In genomic region chr16:177981-178676, GRCh38 we compare ENCODE assay signal across 25 cellular contexts. TPM values are rescaled to one million over a fixed set of nuclear protein-coding genes. Genes with fewer than 3 reads are reported as not detected.
DNase-seq lines count a peak whose midpoint lies in the region; ATAC-seq and TF ChIP-seq lines count a peak whose summit lies in the region.
"Had no signal": no experiment of that assay in that cellular context is flagged by ENCODE, and none has a peak within 500 bp of the region (broad histone marks: within the 10 kb centered on the region; RNA-seq: fewer than 3 reads in every experiment).

No MANE protein-coding gene starts in this region.

- no peak overlapping the region for H3K9ac ChIP-seq in iPS-15b (ENCODE audit: low read depth, low read length)
- H3K9ac ChIP-seq: parathyroid adenoma had no signal

- no peaks in the 10 kb centered on the region for H3K9me3 Mint-ChIP-seq in activated naive CD4-positive, alpha-beta T cell treated with anti-CD3 and anti-CD28 coated beads, Interleukin-2, amount 10 ng/mL, durations not matched to agents 7 days and 5 days
- no peaks in the 10 kb centered on the region for H3K9me3 Mint-ChIP-seq in activated naive CD4-positive, alpha-beta T cell treated with anti-CD3 and anti-CD28 coated beads for 36 hours
- H3K9me3 Mint-ChIP-seq in endothelial cell (ENCODE audit: unreplicated experiment): no peaks in the 10 kb centered on the region

- H3K4me3 ChIP-seq in RWPE2 (ENCODE audit: severe bottlenecking) (no peak overlapping the region), iPS-15b (ENCODE audit: low read depth, low read length) (peak overlapping the region; percentile 22)
- H3K4me3 ChIP-seq: dorsolateral prefrontal cortex, right lobe of liver, suprapubic skin, uterus had no signal

- no peaks in the 10 kb centered on the region for H3K9me3 ChIP-seq in RWPE2 (ENCODE audit: severe bottlenecking)
- no peaks in the 10 kb centered on the region for H3K9me3 ChIP-seq in iPS-15b (ENCODE audit: control insufficient read depth, insufficient read depth, low read length)
- H3K9me3 ChIP-seq: right lobe of liver, suprapubic skin, uterus had no signal

- TF ChIP-seq CTCF in RWPE2 (IDR thresholded peaks at IDR 0.05; ENCODE audit: poor library complexity, severe bottlenecking) (no peak), GM20000 (IDR thresholded peaks at IDR 0.05; ENCODE audit: extremely low read depth, missing control alignments) (no peak), endothelial cell (IDR thresholded peaks at IDR 0.05; ENCODE audit: unreplicated experiment) (no peak)

- intact Hi-C loops in activated naive CD4-positive, alpha-beta T cell treated with anti-CD3 and anti-CD28 coated beads for 36 hours (cut with micrococcal nuclease): no loop called here

- ATAC-seq in RWPE2 (ENCODE audit: low read depth) (0 out of 3 replicates have a peak, but pooled peaks have one; percentile 3), HG03108 (IDR thresholded peaks at IDR 0.05; ENCODE audit: unreplicated experiment) (no peak)
- ATAC-seq: foreskin keratinocyte, right lobe of liver had no signal

- no peaks in the 10 kb centered on the region for H3K36me3 Mint-ChIP-seq in activated naive CD4-positive, alpha-beta T cell treated with anti-CD3 and anti-CD28 coated beads, Interleukin-2, amount 10 ng/mL, durations not matched to agents 7 days and 5 days
- H3K36me3 Mint-ChIP-seq in activated naive CD4-positive, alpha-beta T cell treated with anti-CD3 and anti-CD28 coated beads for 36 hours (ENCODE audit: low read depth): no peaks in the 10 kb centered on the region
- peaks cover 4% of the 10 kb centered on the region for H3K36me3 Mint-ChIP-seq in endothelial cell (ENCODE audit: low read depth, unreplicated experiment)

- H3K27me3 ChIP-seq in RWPE2 (ENCODE audit: insufficient read depth, poor library complexity, severe bottlenecking) (peaks cover 51% of the 10 kb centered on the region), iPS-15b (ENCODE audit: control insufficient read depth, insufficient read depth, low read length) (peaks cover 62% of the 10 kb centered on the region)

- no peak overlapping the region for H3K27ac ChIP-seq in RWPE2 (ENCODE audit: poor library complexity, severe bottlenecking)
- H3K27ac ChIP-seq: dorsolateral prefrontal cortex, epithelial cell of prostate, foreskin keratinocyte, parathyroid adenoma, right lobe of liver, suprapubic skin, uterus had no signal

- CTCF ChIA-PET in activated naive CD4-positive, alpha-beta T cell treated with anti-CD3 and anti-CD28 coated beads, Interleukin-2, amount 10 ng/mL, durations not matched to agents 7 days and 5 days (lab: Charles Lee): no interaction called here
- CTCF ChIA-PET in activated naive CD4-positive, alpha-beta T cell treated with anti-CD3 and anti-CD28 coated beads for 36 hours (lab: Charles Lee): interaction anchor here (0.6 kb wide), 1 partner anchor 68 kb away, joined by 3 read pairs; no protein-coding TSS in a partner anchor

- no peak overlapping the region for H3K27ac Mint-ChIP-seq in activated naive CD4-positive, alpha-beta T cell treated with anti-CD3 and anti-CD28 coated beads, Interleukin-2, amount 10 ng/mL, durations not matched to agents 7 days and 5 days
- H3K27ac Mint-ChIP-seq in activated naive CD4-positive, alpha-beta T cell treated with anti-CD3 and anti-CD28 coated beads for 36 hours: no peak overlapping the region
- H3K27ac Mint-ChIP-seq in endothelial cell (ENCODE audit: unreplicated experiment): no peak overlapping the region
- H3K27ac Mint-ChIP-seq: CD14-positive monocyte, H9 had no signal

- H3K27me3 Mint-ChIP-seq in activated naive CD4-positive, alpha-beta T cell treated with anti-CD3 and anti-CD28 coated beads, Interleukin-2, amount 10 ng/mL, durations not matched to agents 7 days and 5 days: peaks cover 79% of the 10 kb centered on the region
- peaks cover 47% of the 10 kb centered on the region for H3K27me3 Mint-ChIP-seq in activated naive CD4-positive, alpha-beta T cell treated with anti-CD3 and anti-CD28 coated beads for 36 hours (ENCODE audit: low read depth)
- H3K27me3 Mint-ChIP-seq in endothelial cell (ENCODE audit: unreplicated experiment): peaks cover 19% of the 10 kb centered on the region

- H3K4me1 ChIP-seq in RWPE2 (ENCODE audit: insufficient read depth, poor library complexity, severe bottlenecking) (no peaks in the 10 kb centered on the region), iPS-15b (ENCODE audit: control insufficient read depth, insufficient read depth, low read length) (no peaks in the 10 kb centered on the region)
- H3K4me1 ChIP-seq: foreskin keratinocyte had no signal

- H3K4me1 Mint-ChIP-seq in activated naive CD4-positive, alpha-beta T cell treated with anti-CD3 and anti-CD28 coated beads, Interleukin-2, amount 10 ng/mL, durations not matched to agents 7 days and 5 days: peaks cover 30% of the 10 kb centered on the region
- H3K4me1 Mint-ChIP-seq in activated naive CD4-positive, alpha-beta T cell treated with anti-CD3 and anti-CD28 coated beads for 36 hours (ENCODE audit: low read depth): peaks cover 14% of the 10 kb centered on the region
- H3K4me1 Mint-ChIP-seq in endothelial cell (ENCODE audit: unreplicated experiment): peaks cover 3% of the 10 kb centered on the region

- no peak for DNase-seq in activated naive CD4-positive, alpha-beta T cell treated with anti-CD3 and anti-CD28 coated beads, Interleukin-2, amount 10 ng/mL, durations not matched to agents 7 days and 5 days
- DNase-seq in activated naive CD4-positive, alpha-beta T cell treated with anti-CD3 and anti-CD28 coated beads for 36 hours: no peak
- DNase-seq in RWPE2 (ENCODE audit: low spot score) (no peak), NCI-H345 treated with DMSO at 0.1 percent for 48 hours (lab: John Stamatoyannopoulos, UW; ENCODE audit: unreplicated experiment) (no peak), GM20000 (ENCODE audit: low spot score) (no peak), endothelial cell (ENCODE audit: low spot score) (no peak)
- DNase-seq: activated CD4-positive, alpha-beta T cell treated with anti-CD3 and anti-CD28 coated beads, Interleukin-2, amount 50 U/mL, for 1 hour; activated effector memory CD4-positive, alpha-beta T cell treated with Interleukin-2 at 50 U/mL for 16 hours; dorsolateral prefrontal cortex; foreskin keratinocyte; H9; hypothalamus; kidney glomerular epithelial cell; NCI-H526; right lobe of liver; stimulated activated CD4-positive, alpha-beta T cell treated with anti-CD3 and anti-CD28 coated beads, Interleukin-15, amount 100 ng/mL, for 24 hours; uterus had no signal

- H3K4me3 Mint-ChIP-seq in activated naive CD4-positive, alpha-beta T cell treated with anti-CD3 and anti-CD28 coated beads, Interleukin-2, amount 10 ng/mL, durations not matched to agents 7 days and 5 days: peak overlapping the region; percentile 10
- H3K4me3 Mint-ChIP-seq in activated naive CD4-positive, alpha-beta T cell treated with anti-CD3 and anti-CD28 coated beads for 36 hours: no peak overlapping the region
- no peak overlapping the region for H3K4me3 Mint-ChIP-seq in endothelial cell (ENCODE audit: unreplicated experiment)

- H3K36me3 ChIP-seq in RWPE2 (ENCODE audit: low read depth) (no peaks in the 10 kb centered on the region), iPS-15b (ENCODE audit: control insufficient read depth, insufficient read depth, low read length) (no peaks in the 10 kb centered on the region)
- H3K36me3 ChIP-seq: right lobe of liver, suprapubic skin, uterus had no signal

RNA-seq across cellular contexts. Expression of gene HBA1, which starts 1.6 kb away (rescaled TPM):
- total RNA-seq in activated naive CD4-positive, alpha-beta T cell treated with anti-CD3 and anti-CD28 coated beads for 36 hours: not detected
- total RNA-seq in endothelial cell (ENCODE audit: unreplicated experiment): not detected
- total RNA-seq: foreskin keratinocyte, lung microvascular endothelial cell had no signal

RNA-seq across cellular contexts. Expression of gene HBQ1, which starts 2.1 kb away (rescaled TPM):
- total RNA-seq in activated naive CD4-positive, alpha-beta T cell treated with anti-CD3 and anti-CD28 coated beads for 36 hours: 1 to 10 TPM in 1 of 2 experiments, under 1 TPM in 1; 0.79 to 1.1 TPM
- not detected for total RNA-seq in endothelial cell (ENCODE audit: unreplicated experiment)
- total RNA-seq: cardiac septum, lung microvascular endothelial cell, suprapubic skin had no signal

RNA-seq across cellular contexts. Expression of gene HBA2, which starts 5.5 kb away (rescaled TPM):
- under 1 TPM in 1 of 2 experiments, not detected in 1; 0.62 TPM for total RNA-seq in activated naive CD4-positive, alpha-beta T cell treated with anti-CD3 and anti-CD28 coated beads for 36 hours
- total RNA-seq in endothelial cell (ENCODE audit: unreplicated experiment): not detected
- total RNA-seq: foreskin keratinocyte, H9, lung microvascular endothelial cell had no signal

RNA-seq across cellular contexts. Expression of gene HBM, which starts 12.4 kb away (rescaled TPM):
- total RNA-seq in activated naive CD4-positive, alpha-beta T cell treated with anti-CD3 and anti-CD28 coated beads for 36 hours: not detected
- not detected for total RNA-seq in endothelial cell (ENCODE audit: unreplicated experiment)
- total RNA-seq: foreskin keratinocyte, H9, lung microvascular endothelial cell, suprapubic skin had no signal

RNA-seq across cellular contexts. Expression of gene HBZ, which starts 25.7 kb away (rescaled TPM):
- total RNA-seq in activated naive CD4-positive, alpha-beta T cell treated with anti-CD3 and anti-CD28 coated beads for 36 hours: not detected
- not detected for total RNA-seq in endothelial cell (ENCODE audit: unreplicated experiment)
- total RNA-seq: cardiac septum, foreskin keratinocyte, H9, lung microvascular endothelial cell, suprapubic skin had no signal
